In genomic region chr20:24894967-24895366, GRCh38 we compare ENCODE assay signal across 31 cellular contexts. TPM values are rescaled to one million over a fixed set of nuclear protein-coding genes. Genes with fewer than 3 reads are reported as not detected.
DNase-seq lines count a peak whose midpoint lies in the region; ATAC-seq, FAIRE-seq and TF ChIP-seq lines count a peak whose summit lies in the region.
"Had no signal": no experiment of that assay in that cellular context is flagged by ENCODE, and none has a peak within 500 bp of the region (broad histone marks: within the 10 kb centered on the region; RNA-seq: fewer than 3 reads in every experiment).

No MANE protein-coding gene starts in this region.

- H3K27ac Mint-ChIP-seq in stimulated activated effector memory CD8-positive, alpha-beta T cell treated with anti-CD3 and anti-CD28 coated beads, Interleukin-12 subunit alpha, Interleukin-12 subunit beta, amount 100 ng/mL, for 72 hours = peak overlapping the region; percentile 19
- H3K27ac Mint-ChIP-seq: CD14-positive monocyte; CD4-positive, alpha-beta memory T cell; CD4-positive, CD25-positive, alpha-beta regulatory T cell; CD8-positive, alpha-beta memory T cell had no signal

- no peak for TF ChIP-seq EP300 in A549 (IDR thresholded peaks at IDR 0.05)

- peaks cover 12% of the 10 kb centered on the region for H3K9me3 Mint-ChIP-seq in stimulated activated effector memory CD8-positive, alpha-beta T cell treated with anti-CD3 and anti-CD28 coated beads, Interleukin-12 subunit alpha, Interleukin-12 subunit beta, amount 100 ng/mL, for 72 hours

- no peaks in the 10 kb centered on the region for H3K36me3 ChIP-seq in right atrium auricular region
- H3K36me3 ChIP-seq in heart right ventricle = no peaks in the 10 kb centered on the region
- no peaks in the 10 kb centered on the region for H3K36me3 ChIP-seq in hepatocyte (replicated peaks; ENCODE audit: insufficient read depth, low read depth)
- H3K36me3 ChIP-seq: BE2C had no signal

- no peak overlapping the region for H3K4me3 Mint-ChIP-seq in stimulated activated effector memory CD8-positive, alpha-beta T cell treated with anti-CD3 and anti-CD28 coated beads, Interleukin-12 subunit alpha, Interleukin-12 subunit beta, amount 100 ng/mL, for 72 hours
- H3K4me3 Mint-ChIP-seq: CD14-positive monocyte; CD4-positive, alpha-beta memory T cell; CD4-positive, CD25-positive, alpha-beta regulatory T cell; CD8-positive, alpha-beta memory T cell had no signal

- TF ChIP-seq CTCF in right atrium auricular region (IDR thresholded peaks at IDR 0.05) = no peak
- TF ChIP-seq CTCF in heart right ventricle (IDR thresholded peaks at IDR 0.05) = no peak
- no peak for TF ChIP-seq CTCF in A549 (IDR thresholded peaks at IDR 0.05)
- no peak for TF ChIP-seq CTCF in hepatocyte (IDR thresholded peaks at IDR 0.05; ENCODE audit: poor library complexity)

- TF ChIP-seq RAD21 in A549 (conservative IDR thresholded peaks at IDR 0.05 in 1 of 2, IDR thresholded peaks at IDR 0.05 in 1 of 2) = no peak

- H2AFZ ChIP-seq in hepatocyte = no peak overlapping the region

- H3K9me3 ChIP-seq in right atrium auricular region (no peaks in the 10 kb centered on the region), heart right ventricle (peaks cover 0 to 20% (median 2%) of the 10 kb centered on the region in 11 donors), A549 (no peaks in the 10 kb centered on the region), hepatocyte (ENCODE audit: low read depth) (no peaks in the 10 kb centered on the region)
- H3K9me3 ChIP-seq: BE2C had no signal

- POLR2A ChIA-PET in A549 (lab: Yijun Ruan, JAX) = no interaction called here

- no peaks in the 10 kb centered on the region for H3K79me2 ChIP-seq in hepatocyte

- 83 to 88% methylated on average over 1 of the region's 1 CpG for WGBS in heart right ventricle, 2 donors
- WGBS in A549 (ENCODE audit: missing lambda C conversion rate) = 4% methylated on average over 1 of the region's 1 CpG
- 86% methylated on average over 1 of the region's 1 CpG for WGBS in hepatocyte (ENCODE audit: low lambda C conversion rate, missing lambda C conversion rate)

- FAIRE-seq in A549 (lab: Jason Lieb, UNC) = peak; percentile 18
- FAIRE-seq: GM12878, GM12892, GM18507 had no signal

- intact Hi-C loops in heart right ventricle (cut with DNase I) = loop anchor here in 1 of 10 donors (5.0 kb wide), 1 partner anchor 483 kb away; no protein-coding TSS in a partner anchor

- CTCF ChIA-PET in A549 (lab: Yijun Ruan, JAX) = interaction anchor here (0.7 to 0.9 kb wide), 2 partner anchors 15 to 114 kb away, joined by 3 read pairs; no protein-coding TSS in a partner anchor

- H3K4me1 ChIP-seq in right atrium auricular region (no peaks in the 10 kb centered on the region), heart right ventricle (no peaks in the 10 kb centered on the region), A549 (no peaks in the 10 kb centered on the region), hepatocyte (ENCODE audit: insufficient read depth) (no peaks in the 10 kb centered on the region)
- H3K4me1 ChIP-seq: BE2C had no signal

- DNase-seq in right atrium auricular region (ENCODE audit: low spot score) (peak; percentile 36), heart right ventricle (no peak), A549 (ENCODE audit: low read depth in 1 of 2, low spot score in 1 of 2) (no peak), retina (no peak), hepatocyte (ENCODE audit: low spot score) (no peak)
- peak in 1 of 2 donors; percentile 36 for DNase-seq in stimulated activated effector memory CD8-positive, alpha-beta T cell treated with anti-CD3 and anti-CD28 coated beads, Interleukin-12 subunit alpha, Interleukin-12 subunit beta, amount 100 ng/mL, for 72 hours (ENCODE audit: low spot score in 2 of 2)
- DNase-seq: ACHN; BE2C; C1 segment of cervical spinal cord; CD4-positive, alpha-beta memory T cell; CD4-positive, CD25-positive, alpha-beta regulatory T cell; CD8-positive, alpha-beta memory T cell; COR-L47; DMS 273 treated with DMSO at 0.1 percent for 48 hours; DMS153; DMS53; DMS79; DND-41; EL; GDM1 had no signal

- H3K4me3 ChIP-seq in right atrium auricular region (no peak overlapping the region), heart right ventricle (no peak overlapping the region), A549 (no peak overlapping the region), hepatocyte (no peak overlapping the region)
- H3K4me3 ChIP-seq: BLaER1, GM12878 had no signal

- H3K9me2 ChIP-seq in hepatocyte (replicated peaks; ENCODE audit: insufficient read depth) = no peaks in the 10 kb centered on the region

- H3K4me2 ChIP-seq in A549 (no peak overlapping the region), hepatocyte (no peak overlapping the region)

- H3K27ac ChIP-seq in right atrium auricular region (no peak overlapping the region), heart right ventricle (no peak overlapping the region), A549 (no peak overlapping the region), hepatocyte (no peak overlapping the region)
- H3K27ac ChIP-seq: 22Rv1, BLaER1 had no signal

- no peaks in the 10 kb centered on the region for H3K36me3 Mint-ChIP-seq in stimulated activated effector memory CD8-positive, alpha-beta T cell treated with anti-CD3 and anti-CD28 coated beads, Interleukin-12 subunit alpha, Interleukin-12 subunit beta, amount 100 ng/mL, for 72 hours
- H3K36me3 Mint-ChIP-seq: CD14-positive monocyte; CD4-positive, CD25-positive, alpha-beta regulatory T cell had no signal

- no peaks in the 10 kb centered on the region for H3K4me1 Mint-ChIP-seq in stimulated activated effector memory CD8-positive, alpha-beta T cell treated with anti-CD3 and anti-CD28 coated beads, Interleukin-12 subunit alpha, Interleukin-12 subunit beta, amount 100 ng/mL, for 72 hours
- H3K4me1 Mint-ChIP-seq: CD14-positive monocyte; CD4-positive, alpha-beta memory T cell; CD4-positive, CD25-positive, alpha-beta regulatory T cell; CD8-positive, alpha-beta memory T cell had no signal

- H4K20me1 ChIP-seq in hepatocyte (ENCODE audit: insufficient read depth, poor library complexity, severe bottlenecking) = no peaks in the 10 kb centered on the region
- H4K20me1 ChIP-seq: BLaER1 had no signal

- ATAC-seq in heart right ventricle (no peak), A549 (no peak)
- no peak for ATAC-seq in stimulated activated effector memory CD8-positive, alpha-beta T cell treated with anti-CD3 and anti-CD28 coated beads, Interleukin-12 subunit alpha, Interleukin-12 subunit beta, amount 100 ng/mL, for 72 hours
- ATAC-seq: GM12878 had no signal

- no peaks in the 10 kb centered on the region for H3K27me3 ChIP-seq in right atrium auricular region
- H3K27me3 ChIP-seq in heart right ventricle = no peaks in the 10 kb centered on the region
- H3K27me3 ChIP-seq in hepatocyte = no peaks in the 10 kb centered on the region
- H3K27me3 ChIP-seq: BLaER1 had no signal

- TF ChIP-seq POLR2A in A549 (IDR thresholded peaks at IDR 0.05; ENCODE audit: low read length) = no peak

TF ChIP-seq in A549, 52 proteins besides CTCF, POLR2A, EP300 and RAD21:
- TF ChIP-seq FOXS1 (CRISPR knock-in tag; IDR thresholded peaks at IDR 0.05) (no peak), SMC3 (IDR thresholded peaks at IDR 0.05) (no peak), HOXB5 (CRISPR knock-in tag; IDR thresholded peaks at IDR 0.05) (no peak), GATA3 (IDR thresholded peaks at IDR 0.05; ENCODE audit: borderline replicate concordance) (no peak), SREBF2 (IDR thresholded peaks at IDR 0.05) (no peak), EHMT2 (IDR thresholded peaks at IDR 0.05; ENCODE audit: low read depth) (no peak)
- TF ChIP-seq, protein P1, sequence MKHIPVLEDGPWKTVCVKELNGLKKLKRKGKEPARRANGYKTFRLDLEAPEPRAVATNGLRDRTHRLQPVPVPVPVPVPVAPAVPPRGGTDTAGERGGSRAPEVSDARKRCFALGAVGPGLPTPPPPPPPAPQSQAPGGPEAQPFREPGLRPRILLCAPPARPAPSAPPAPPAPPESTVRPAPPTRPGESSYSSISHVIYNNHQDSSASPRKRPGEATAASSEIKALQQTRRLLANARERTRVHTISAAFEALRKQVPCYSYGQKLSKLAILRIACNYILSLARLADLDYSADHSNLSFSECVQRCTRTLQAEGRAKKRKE (CRISPR knock-in tag; IDR thresholded peaks at IDR 0.05; ENCODE audit: low read depth) = no peak
- TF ChIP-seq, protein P2, sequence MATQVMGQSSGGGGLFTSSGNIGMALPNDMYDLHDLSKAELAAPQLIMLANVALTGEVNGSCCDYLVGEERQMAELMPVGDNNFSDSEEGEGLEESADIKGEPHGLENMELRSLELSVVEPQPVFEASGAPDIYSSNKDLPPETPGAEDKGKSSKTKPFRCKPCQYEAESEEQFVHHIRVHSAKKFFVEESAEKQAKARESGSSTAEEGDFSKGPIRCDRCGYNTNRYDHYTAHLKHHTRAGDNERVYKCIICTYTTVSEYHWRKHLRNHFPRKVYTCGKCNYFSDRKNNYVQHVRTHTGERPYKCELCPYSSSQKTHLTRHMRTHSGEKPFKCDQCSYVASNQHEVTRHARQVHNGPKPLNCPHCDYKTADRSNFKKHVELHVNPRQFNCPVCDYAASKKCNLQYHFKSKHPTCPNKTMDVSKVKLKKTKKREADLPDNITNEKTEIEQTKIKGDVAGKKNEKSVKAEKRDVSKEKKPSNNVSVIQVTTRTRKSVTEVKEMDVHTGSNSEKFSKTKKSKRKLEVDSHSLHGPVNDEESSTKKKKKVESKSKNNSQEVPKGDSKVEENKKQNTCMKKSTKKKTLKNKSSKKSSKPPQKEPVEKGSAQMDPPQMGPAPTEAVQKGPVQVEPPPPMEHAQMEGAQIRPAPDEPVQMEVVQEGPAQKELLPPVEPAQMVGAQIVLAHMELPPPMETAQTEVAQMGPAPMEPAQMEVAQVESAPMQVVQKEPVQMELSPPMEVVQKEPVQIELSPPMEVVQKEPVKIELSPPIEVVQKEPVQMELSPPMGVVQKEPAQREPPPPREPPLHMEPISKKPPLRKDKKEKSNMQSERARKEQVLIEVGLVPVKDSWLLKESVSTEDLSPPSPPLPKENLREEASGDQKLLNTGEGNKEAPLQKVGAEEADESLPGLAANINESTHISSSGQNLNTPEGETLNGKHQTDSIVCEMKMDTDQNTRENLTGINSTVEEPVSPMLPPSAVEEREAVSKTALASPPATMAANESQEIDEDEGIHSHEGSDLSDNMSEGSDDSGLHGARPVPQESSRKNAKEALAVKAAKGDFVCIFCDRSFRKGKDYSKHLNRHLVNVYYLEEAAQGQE (IDR thresholded peaks at IDR 0.05) = no peak
TF ChIP-seq in A549: peak in this region for 0.

RNA-seq across cellular contexts. Expression of gene CST7, which starts 54.1 kb away (rescaled TPM):
- 1 to 10 TPM; 2.7 to 3.2 TPM for total RNA-seq in right atrium auricular region
- total RNA-seq in heart right ventricle = 1 to 10 TPM in 4 of 10 donors, under 1 TPM in 4, not detected in 2; 0.28 to 10.0 (median 1.0) TPM
- 1 to 10 TPM; 1.2 to 1.5 TPM for polyA plus RNA-seq in heart right ventricle
- polyA plus RNA-seq in A549 (2011; rRNA removed) = not detected in 2 replicates
- polyA plus RNA-seq in A549 (2012; cell fraction: cytosol; rRNA removed) = not detected in 2 replicates
- polyA plus RNA-seq in A549 (2012; cell fraction: nucleus; rRNA removed) = not detected in 2 replicates
- polyA plus RNA-seq in A549 (2017; fragmentation: RNase III; extraction: RNeasy Plus Mini Kit Qiagen cat#74134 plus additional on column Dnase treatment) = not detected in 3 replicates
- not detected in 2 replicates for polyA minus RNA-seq in A549 (2011; rRNA and poly(A)+ RNA removed)
- not detected in 2 replicates for total RNA-seq in hepatocyte
- polyA plus RNA-seq in hepatocyte = not detected in 2 replicates
- total RNA-seq: A172, A673, Daoy, G401, GM12878 had no signal
- polyA plus RNA-seq: AG04450 had no signal
